In the genomic region with DNA sequence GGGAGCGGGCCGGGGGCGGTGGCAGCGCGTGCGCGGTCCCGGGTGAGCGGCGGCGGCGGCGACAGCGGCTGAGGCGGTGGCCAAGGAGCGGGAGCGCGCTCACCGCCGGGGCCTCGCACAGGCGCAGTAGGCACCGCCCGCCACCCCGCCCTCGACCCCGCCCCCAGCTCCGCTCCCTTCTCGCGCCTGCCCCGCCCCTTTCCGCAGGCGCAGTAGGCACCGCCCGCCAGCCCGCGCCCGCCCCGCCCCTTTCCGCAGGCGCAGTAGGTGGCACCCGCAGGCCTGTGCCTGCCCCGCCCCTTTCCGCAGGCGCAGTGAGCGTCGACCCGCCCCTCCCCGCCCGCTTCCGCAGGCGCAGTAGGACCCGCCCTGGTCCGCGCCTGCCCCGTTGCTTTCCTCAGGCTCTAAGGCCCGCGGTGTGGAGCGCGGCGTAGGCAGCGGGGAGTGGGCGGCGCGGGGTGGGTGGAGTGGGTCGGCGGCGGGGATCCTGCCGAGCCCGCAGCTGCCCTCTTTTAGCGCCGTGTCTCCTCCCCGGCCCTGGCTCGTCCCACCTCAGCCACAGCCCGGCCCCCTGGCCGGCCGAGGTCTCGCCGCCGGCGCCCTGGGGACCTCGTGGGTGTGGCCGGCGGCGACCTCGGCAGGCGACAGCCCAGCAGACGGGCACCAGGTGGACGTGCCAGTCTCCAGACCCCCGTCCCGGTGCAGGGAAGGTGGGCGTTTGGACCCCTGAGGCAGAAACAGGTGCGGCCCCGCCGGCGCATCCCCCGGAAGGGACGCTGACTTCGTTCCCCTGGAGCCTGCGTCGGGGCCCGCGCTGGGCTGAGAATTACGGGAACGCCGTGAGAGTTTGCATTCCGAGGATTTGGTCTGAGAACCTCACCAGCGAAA, we compare ENCODE assay signal across 8 cellular contexts. TPM values are rescaled to one million over a fixed set of nuclear protein-coding genes. Genes with fewer than 3 reads are reported as not detected.
A peak's percentile ranks its signal among the peaks of the same experiment; 100 is the strongest.
DNase-seq lines count a peak whose midpoint lies in the region; ATAC-seq, FAIRE-seq and TF ChIP-seq lines count a peak whose summit lies in the region.

A gene with protein sequence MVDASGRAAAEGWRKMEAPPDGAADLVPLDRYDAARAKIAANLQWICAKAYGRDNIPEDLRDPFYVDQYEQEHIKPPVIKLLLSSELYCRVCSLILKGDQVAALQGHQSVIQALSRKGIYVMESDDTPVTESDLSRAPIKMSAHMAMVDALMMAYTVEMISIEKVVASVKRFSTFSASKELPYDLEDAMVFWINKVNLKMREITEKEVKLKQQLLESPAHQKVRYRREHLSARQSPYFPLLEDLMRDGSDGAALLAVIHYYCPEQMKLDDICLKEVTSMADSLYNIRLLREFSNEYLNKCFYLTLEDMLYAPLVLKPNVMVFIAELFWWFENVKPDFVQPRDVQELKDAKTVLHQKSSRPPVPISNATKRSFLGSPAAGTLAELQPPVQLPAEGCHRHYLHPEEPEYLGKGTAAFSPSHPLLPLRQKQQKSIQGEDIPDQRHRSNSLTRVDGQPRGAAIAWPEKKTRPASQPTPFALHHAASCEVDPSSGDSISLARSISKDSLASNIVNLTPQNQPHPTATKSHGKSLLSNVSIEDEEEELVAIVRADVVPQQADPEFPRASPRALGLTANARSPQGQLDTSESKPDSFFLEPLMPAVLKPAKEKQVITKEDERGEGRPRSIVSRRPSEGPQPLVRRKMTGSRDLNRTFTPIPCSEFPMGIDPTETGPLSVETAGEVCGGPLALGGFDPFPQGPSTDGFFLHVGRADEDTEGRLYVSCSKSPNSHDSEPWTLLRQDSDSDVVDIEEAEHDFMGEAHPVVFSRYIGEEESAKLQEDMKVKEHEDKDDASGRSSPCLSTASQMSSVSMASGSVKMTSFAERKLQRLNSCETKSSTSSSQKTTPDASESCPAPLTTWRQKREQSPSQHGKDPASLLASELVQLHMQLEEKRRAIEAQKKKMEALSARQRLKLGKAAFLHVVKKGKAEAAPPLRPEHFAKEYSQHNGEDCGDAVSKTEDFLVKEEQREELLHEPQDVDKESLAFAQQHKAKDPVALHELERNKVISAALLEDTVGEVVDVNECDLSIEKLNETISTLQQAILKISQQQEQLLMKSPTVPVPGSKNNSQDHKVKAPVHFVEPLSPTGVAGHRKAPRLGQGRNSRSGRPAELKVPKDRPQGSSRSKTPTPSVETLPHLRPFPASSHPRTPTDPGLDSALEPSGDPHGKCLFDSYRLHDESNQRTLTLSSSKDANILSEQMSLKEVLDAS (N-terminal part only) (minus strand): TSS at position 101 of the 888 bp plus-strand sequence. CDS start 387 bp downstream, outside the sequence.

- H3K27me3 ChIP-seq in mammary epithelial cell (ENCODE audit: insufficient read depth, low read length) (no peaks in the 10 kb centered on the region), small intestine (ENCODE audit: control insufficient read depth in 2 of 2, insufficient read depth in 2 of 2, low read length in 2 of 2) (no peaks in the 10 kb centered on the region)

- peaks cover 51% of the 10 kb centered on the region for H3K4me1 ChIP-seq in mammary epithelial cell (ENCODE audit: insufficient read depth, low read length)
- H3K4me1 ChIP-seq in small intestine (ENCODE audit: control insufficient read depth in 2 of 2, insufficient read depth in 1 of 2, low read depth in 1 of 2, low read length in 1 of 2) = peaks cover 2 to 19% of the 10 kb centered on the region in 2 donors

- H3K36me3 ChIP-seq in mammary epithelial cell (ENCODE audit: insufficient read depth, low read length) (no peaks in the 10 kb centered on the region), small intestine (ENCODE audit: control insufficient read depth in 2 of 2, insufficient read depth in 2 of 2, low read length in 2 of 2) (peaks cover 0 to 3% of the 10 kb centered on the region in 2 donors)

- intact Hi-C loops in mammary epithelial cell (cut with micrococcal nuclease) = loop anchor here (5.0 kb wide), 2 partner anchors 45 to 200 kb away; no protein-coding TSS in a partner anchor

- DNase-seq in AG04449 (ENCODE audit: low read depth, low spot score) = peak; percentile 41
- peak; percentile 92 for DNase-seq in NCI-H2227 (lab: John Stamatoyannopoulos, UW; ENCODE audit: unreplicated experiment)
- peak; percentile 90 for DNase-seq in mammary epithelial cell
- peak; percentile 98 for DNase-seq in iPS-NIHi11 (ENCODE audit: low spot score)
- peak; percentile 93 for DNase-seq in small intestine

- peak; percentile 71 for ATAC-seq in GM18873 (IDR thresholded peaks at IDR 0.05; ENCODE audit: low FRiP score, unreplicated experiment)
- peak; percentile 67 for ATAC-seq in HG03135 (IDR thresholded peaks at IDR 0.05; ENCODE audit: unreplicated experiment)

- dilution Hi-C loops in mammary epithelial cell (cut with HindIII; ENCODE audit: low sequenced_read_pairs) = no loop called here

- POLR2A ChIA-PET in AG04449 (lab: Yijun Ruan, JAX) = interaction anchor here (0.5 to 0.6 kb wide), 2 partner anchors 22 to 41 kb away, joined by 3 read pairs; no protein-coding TSS in a partner anchor

- no TSS peak for BruUV-seq in mammary epithelial cell (replicated peaks; lab: Mats Ljungman, UMichigan)

- in situ Hi-C loops in mammary epithelial cell (cut with MboI; ENCODE audit: low sequenced_read_pairs in 2 of 2) = no loop called here

- peak within 1 kb of the TSS; percentile 84 for H3K9ac ChIP-seq in mammary epithelial cell (ENCODE audit: insufficient read depth, low read length)

- peaks cover 83% of the 10 kb centered on the region for H3K79me2 ChIP-seq in mammary epithelial cell (ENCODE audit: insufficient read depth, low read length)

- CTCF ChIA-PET in AG04449 (lab: Yijun Ruan, JAX) = no interaction called here
- CTCF ChIA-PET in mammary epithelial cell (lab: Charles Lee; ENCODE audit: low non-redundant PET) = no interaction called here

- H3K4me3 ChIP-seq in AG04449 (ENCODE audit: low read depth, low read length) (peak within 1 kb of the TSS; percentile 78), WI38 (ENCODE audit: low read depth, low read length) (peak within 1 kb of the TSS; percentile 76), mammary epithelial cell (replicated peaks in 1 of 3; ENCODE audit: insufficient read depth in 1 of 3, low read depth in 2 of 3, low read length in 3 of 3) (peak within 1 kb of the TSS; percentile 66 to 78 (median 69)), small intestine (ENCODE audit: low read depth in 1 of 2, low read length in 2 of 2) (peak within 1 kb of the TSS; percentile 77 to 95)

- no peaks in the 10 kb centered on the region for H4K20me1 ChIP-seq in mammary epithelial cell (ENCODE audit: insufficient read depth, low read length)

- TF ChIP-seq CTCF in AG04449 (IDR thresholded peaks at IDR 0.05; ENCODE audit: insufficient read depth, low read length, missing control alignments) (no peak), WI38 (IDR thresholded peaks at IDR 0.05; ENCODE audit: low read depth, low read length) (no peak), mammary epithelial cell (conservative IDR thresholded peaks at IDR 0.05 in 1 of 2, IDR thresholded peaks at IDR 0.05 in 1 of 2; ENCODE audit: extremely low read depth in 1 of 2, insufficient read depth in 1 of 2, low read depth in 1 of 2, low read length in 2 of 2) (no peak)

- H3K4me2 ChIP-seq in mammary epithelial cell (ENCODE audit: insufficient read depth, low read depth, low read length) = peak within 1 kb of the TSS; percentile 88

- peak within 1 kb of the TSS; percentile 94 for H3K27ac ChIP-seq in mammary epithelial cell (ENCODE audit: insufficient read depth, low read depth, low read length)
- H3K27ac ChIP-seq in small intestine (ENCODE audit: low read depth in 1 of 2, low read length in 1 of 2) = peak within 1 kb of the TSS; percentile 49 to 52

- FAIRE-seq in small intestine (lab: Jason Lieb, UNC) = no peak

- peak within 1 kb of the TSS; percentile 83 for H2AFZ ChIP-seq in mammary epithelial cell (ENCODE audit: low read depth, low read length)

- WGBS in mammary epithelial cell (ENCODE audit: low coverage, missing lambda C conversion rate) = 10% methylated on average over 4 of the region's 108 CpGs
- WGBS in small intestine, 3 donors = 1% methylated on average over 41 to 108 of the region's 108 CpGs

- no peaks in the 10 kb centered on the region for H3K9me3 ChIP-seq in mammary epithelial cell (replicated peaks; ENCODE audit: insufficient read depth, low read length)
- no peaks in the 10 kb centered on the region for H3K9me3 ChIP-seq in small intestine (ENCODE audit: control insufficient read depth, low read depth)

RNA-seq across cellular contexts. Expression of the gene that starts here (rescaled TPM):
- 10 to 100 TPM; 23.5 to 25.5 TPM for total RNA-seq in mammary epithelial cell
- polyA plus RNA-seq in mammary epithelial cell = 6.0 TPM
- 25.7 TPM for polyA minus RNA-seq in mammary epithelial cell
- polyA plus RNA-seq in small intestine = 1 to 10 TPM; 1.6 to 4.7 (median 1.6) TPM

Comparison
In these comparisons a context has a peak if more than half of its experiments do, and no peak if none do; other contexts are left out.
1. Peak in every context shown above with its lines: DNase-seq, ATAC-seq, H3K4me3 ChIP-seq and H3K27ac ChIP-seq.
2. DNase-seq: peak in every context shown above with its lines; median percentile 98 in iPS-NIHi11; 93 in small intestine; 92 in NCI-H2227; 90 in mammary epithelial cell; 41 in AG04449.